In genomic region chr2:7115364-7115763, GRCh38 we compare ENCODE assay signal across 7 cellular contexts.
"Had no signal": no experiment of that assay in that cellular context is flagged by ENCODE, and none has a peak within 500 bp of the region (broad histone marks: within the 10 kb centered on the region; RNA-seq: fewer than 3 reads in every experiment).

No MANE protein-coding gene starts in this region.

- FAIRE-seq: G401.6, GM12891, GM12892, GM18507, GM19239 had no signal

- DNase-seq: GDM1, GF-D8 had no signal
